In the genomic region with DNA sequence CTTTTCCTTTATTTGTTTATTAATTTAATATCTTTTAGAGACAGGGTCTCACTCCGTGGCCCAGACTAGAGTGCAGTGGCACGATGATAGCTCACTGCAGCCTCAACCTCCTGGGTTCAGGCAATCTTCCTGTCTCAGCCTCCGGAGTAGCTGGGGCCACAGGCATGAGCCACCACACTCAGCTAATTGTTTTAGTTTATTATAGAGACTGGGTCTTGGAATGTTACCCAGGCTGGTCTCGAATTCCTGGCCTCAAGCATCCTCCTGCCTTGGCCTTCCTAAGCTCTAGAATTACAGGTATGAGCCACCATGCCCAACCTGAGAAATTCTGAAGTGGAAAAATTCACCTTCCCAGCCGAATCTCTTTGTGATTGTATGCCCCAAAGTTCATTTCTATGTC, we compare ENCODE assay signal across 2 cellular contexts.
TF ChIP-seq lines count a peak whose summit lies in the region.

No MANE protein-coding gene starts in this region.

TF ChIP-seq in HEK293, 187 proteins besides CTCF, POLR2A, EP300 and RAD21 (continues in another document):
- TF ChIP-seq ZNF174 (tag by site-specific recombination; IDR thresholded peaks at IDR 0.05) (no peak), ZNF558 (tag by site-specific recombination; IDR thresholded peaks at IDR 0.05) (no peak), ZNF596 (tag by site-specific recombination; IDR thresholded peaks at IDR 0.05) (no peak), ZNF629 (tag by site-specific recombination; IDR thresholded peaks at IDR 0.05) (0 out of 2 replicates have a peak, but pooled peaks have one; percentile 30), SP7 (tag by site-specific recombination; IDR thresholded peaks at IDR 0.05) (0 out of 2 replicates have a peak, but pooled peaks have one; percentile 16), ZNF510 (tag by site-specific recombination; IDR thresholded peaks at IDR 0.05; ENCODE audit: insufficient replicate concordance) (no peak), ZNF624 (tag by site-specific recombination; IDR thresholded peaks at IDR 0.05) (no peak), ZNF394 (tag by site-specific recombination; IDR thresholded peaks at IDR 0.05; ENCODE audit: borderline replicate concordance) (peak; percentile 97), ZNF292 (tag by site-specific recombination; IDR thresholded peaks at IDR 0.05; ENCODE audit: borderline replicate concordance, low read depth) (no peak), ZNF530 (tag by site-specific recombination; IDR thresholded peaks at IDR 0.05; ENCODE audit: low read depth) (no peak), ZNF248 (tag by site-specific recombination; IDR thresholded peaks at IDR 0.05) (no peak), ZNF324 (tag by site-specific recombination; IDR thresholded peaks at IDR 0.05) (no peak), ZNF501 (tag by site-specific recombination; IDR thresholded peaks at IDR 0.05) (no peak), ZNF549 (tag by site-specific recombination; IDR thresholded peaks at IDR 0.05) (no peak), ZNF664 (tag by site-specific recombination; IDR thresholded peaks at IDR 0.05) (no peak), GLIS1 (tag by site-specific recombination; IDR thresholded peaks at IDR 0.05) (peak; percentile 34), ZNF600 (tag by site-specific recombination; IDR thresholded peaks at IDR 0.05) (no peak), ZNF747 (tag by site-specific recombination; IDR thresholded peaks at IDR 0.05) (no peak), ZNF521 (tag by site-specific recombination; IDR thresholded peaks at IDR 0.05) (no peak), ZBTB17 (tag by site-specific recombination; IDR thresholded peaks at IDR 0.05) (no peak), OSR2 (tag by site-specific recombination; IDR thresholded peaks at IDR 0.05) (peak; percentile 62), ZNF621 (tag by site-specific recombination; IDR thresholded peaks at IDR 0.05) (no peak), ZNF202 (tag by site-specific recombination; IDR thresholded peaks at IDR 0.05; ENCODE audit: borderline replicate concordance) (peak; percentile 85)
- TF ChIP-seq, protein P1, sequence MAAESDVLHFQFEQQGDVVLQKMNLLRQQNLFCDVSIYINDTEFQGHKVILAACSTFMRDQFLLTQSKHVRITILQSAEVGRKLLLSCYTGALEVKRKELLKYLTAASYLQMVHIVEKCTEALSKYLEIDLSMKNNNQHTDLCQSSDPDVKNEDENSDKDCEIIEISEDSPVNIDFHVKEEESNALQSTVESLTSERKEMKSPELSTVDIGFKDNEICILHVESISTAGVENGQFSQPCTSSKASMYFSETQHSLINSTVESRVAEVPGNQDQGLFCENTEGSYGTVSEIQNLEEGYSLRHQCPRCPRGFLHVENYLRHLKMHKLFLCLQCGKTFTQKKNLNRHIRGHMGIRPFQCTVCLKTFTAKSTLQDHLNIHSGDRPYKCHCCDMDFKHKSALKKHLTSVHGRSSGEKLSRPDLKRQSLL (tag by site-specific recombination; IDR thresholded peaks at IDR 0.05) = peak; percentile 97
- TF ChIP-seq, protein P2, sequence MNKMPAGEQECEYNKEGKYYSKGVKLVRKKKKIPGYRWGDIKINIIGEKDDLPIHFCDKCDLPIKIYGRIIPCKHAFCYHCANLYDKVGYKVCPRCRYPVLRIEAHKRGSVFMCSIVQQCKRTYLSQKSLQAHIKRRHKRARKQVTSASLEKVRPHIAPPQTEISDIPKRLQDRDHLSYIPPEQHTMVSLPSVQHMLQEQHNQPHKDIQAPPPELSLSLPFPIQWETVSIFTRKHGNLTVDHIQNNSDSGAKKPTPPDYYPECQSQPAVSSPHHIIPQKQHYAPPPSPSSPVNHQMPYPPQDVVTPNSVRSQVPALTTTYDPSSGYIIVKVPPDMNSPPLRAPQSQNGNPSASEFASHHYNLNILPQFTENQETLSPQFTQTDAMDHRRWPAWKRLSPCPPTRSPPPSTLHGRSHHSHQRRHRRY (tag by site-specific recombination; IDR thresholded peaks at IDR 0.05) = no peak
- TF ChIP-seq, protein P3, sequence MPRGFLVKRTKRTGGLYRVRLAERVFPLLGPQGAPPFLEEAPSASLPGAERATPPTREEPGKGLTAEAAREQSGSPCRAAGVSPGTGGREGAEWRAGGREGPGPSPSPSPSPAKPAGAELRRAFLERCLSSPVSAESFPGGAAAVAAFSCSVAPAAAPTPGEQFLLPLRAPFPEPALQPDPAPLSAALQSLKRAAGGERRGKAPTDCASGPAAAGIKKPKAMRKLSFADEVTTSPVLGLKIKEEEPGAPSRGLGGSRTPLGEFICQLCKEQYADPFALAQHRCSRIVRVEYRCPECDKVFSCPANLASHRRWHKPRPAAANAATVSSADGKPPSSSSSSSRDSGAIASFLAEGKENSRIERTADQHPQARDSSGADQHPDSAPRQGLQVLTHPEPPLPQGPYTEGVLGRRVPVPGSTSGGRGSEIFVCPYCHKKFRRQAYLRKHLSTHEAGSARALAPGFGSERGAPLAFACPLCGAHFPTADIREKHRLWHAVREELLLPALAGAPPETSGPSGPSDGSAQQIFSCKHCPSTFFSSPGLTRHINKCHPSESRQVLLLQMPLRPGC (tag by site-specific recombination; IDR thresholded peaks at IDR 0.05) = peak; percentile 90
- TF ChIP-seq, protein P4, sequence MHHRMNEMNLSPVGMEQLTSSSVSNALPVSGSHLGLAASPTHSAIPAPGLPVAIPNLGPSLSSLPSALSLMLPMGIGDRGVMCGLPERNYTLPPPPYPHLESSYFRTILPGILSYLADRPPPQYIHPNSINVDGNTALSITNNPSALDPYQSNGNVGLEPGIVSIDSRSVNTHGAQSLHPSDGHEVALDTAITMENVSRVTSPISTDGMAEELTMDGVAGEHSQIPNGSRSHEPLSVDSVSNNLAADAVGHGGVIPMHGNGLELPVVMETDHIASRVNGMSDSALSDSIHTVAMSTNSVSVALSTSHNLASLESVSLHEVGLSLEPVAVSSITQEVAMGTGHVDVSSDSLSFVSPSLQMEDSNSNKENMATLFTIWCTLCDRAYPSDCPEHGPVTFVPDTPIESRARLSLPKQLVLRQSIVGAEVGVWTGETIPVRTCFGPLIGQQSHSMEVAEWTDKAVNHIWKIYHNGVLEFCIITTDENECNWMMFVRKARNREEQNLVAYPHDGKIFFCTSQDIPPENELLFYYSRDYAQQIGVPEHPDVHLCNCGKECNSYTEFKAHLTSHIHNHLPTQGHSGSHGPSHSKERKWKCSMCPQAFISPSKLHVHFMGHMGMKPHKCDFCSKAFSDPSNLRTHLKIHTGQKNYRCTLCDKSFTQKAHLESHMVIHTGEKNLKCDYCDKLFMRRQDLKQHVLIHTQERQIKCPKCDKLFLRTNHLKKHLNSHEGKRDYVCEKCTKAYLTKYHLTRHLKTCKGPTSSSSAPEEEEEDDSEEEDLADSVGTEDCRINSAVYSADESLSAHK (tag by site-specific recombination; IDR thresholded peaks at IDR 0.05) = no peak

TF ChIP-seq in H1, 55 proteins besides CTCF, POLR2A, EP300 and RAD21:
- TF ChIP-seq GABPA (IDR thresholded peaks at IDR 0.05; ENCODE audit: borderline replicate concordance, insufficient read depth, low read length) = no peak
- peak; percentile 60 for TF ChIP-seq TEAD4 (IDR thresholded peaks at IDR 0.05; ENCODE audit: low read depth, low read length)
